In the genomic region with DNA sequence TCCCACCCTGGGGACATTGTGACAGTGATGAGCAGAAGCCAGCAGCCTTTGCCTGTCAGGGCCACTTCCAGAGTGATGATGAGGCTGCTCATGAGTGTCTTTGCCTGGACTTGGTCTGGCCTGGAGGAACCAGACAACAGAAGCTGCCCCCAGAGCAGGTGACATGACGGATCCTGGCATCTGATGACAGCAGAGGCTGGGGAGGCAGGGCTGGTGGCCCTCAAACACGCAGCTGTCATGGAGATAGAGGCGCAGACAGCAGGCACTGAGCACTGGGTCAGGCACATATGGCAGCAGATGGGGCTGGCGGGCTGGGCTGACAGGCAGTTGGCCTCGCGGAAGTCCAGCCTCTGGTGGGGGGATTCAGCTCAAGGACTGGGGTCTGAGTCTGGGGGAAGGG, we compare ENCODE assay signal across 24 cellular contexts.
"Had no signal": no experiment of that assay in that cellular context is flagged by ENCODE, and none has a peak within 500 bp of the region (broad histone marks: within the 10 kb centered on the region; RNA-seq: fewer than 3 reads in every experiment).

No MANE protein-coding gene starts in this region.

- H3K4me3 ChIP-seq: esophagus muscularis mucosa, gastroesophageal sphincter, heart right ventricle, left ventricle myocardium inferior, mucosa of descending colon, tibial artery, uterus had no signal

- H3K27ac Mint-ChIP-seq: activated T-cell treated with anti-CD3 and anti-CD28 coated beads, Interleukin-2, amount 50 U/mL, for 72 hours; naive thymus-derived CD4-positive, alpha-beta T cell; T-cell had no signal

- H3K36me3 Mint-ChIP-seq: naive thymus-derived CD4-positive, alpha-beta T cell; T-cell had no signal

- H3K4me1 ChIP-seq: esophagus muscularis mucosa, gastroesophageal sphincter, heart right ventricle, left ventricle myocardium inferior, tibial artery, uterus had no signal

- H3K4me3 Mint-ChIP-seq: activated T-cell treated with anti-CD3 and anti-CD28 coated beads, Interleukin-2, amount 50 U/mL, for 72 hours; naive thymus-derived CD4-positive, alpha-beta T cell; T-cell had no signal

- H3K27ac ChIP-seq: esophagus muscularis mucosa, gastroesophageal sphincter, heart right ventricle, left ventricle myocardium inferior, tibial artery, uterus had no signal

- H3K9me3 Mint-ChIP-seq: activated T-cell treated with anti-CD3 and anti-CD28 coated beads, Interleukin-2, amount 50 U/mL, for 72 hours; T-cell had no signal

- H3K27me3 ChIP-seq: uterus had no signal

- H3K9me3 ChIP-seq: esophagus muscularis mucosa, gastroesophageal sphincter, mucosa of descending colon, tibial artery, uterus had no signal

- ATAC-seq: activated T-cell treated with anti-CD3 and anti-CD28 coated beads, Interleukin-2, amount 50 U/mL, for 72 hours; gastroesophageal sphincter; mucosa of descending colon; naive thymus-derived CD4-positive, alpha-beta T cell; T-cell had no signal

- DNase-seq: activated CD4-positive, alpha-beta T cell treated with anti-CD3 and anti-CD28 coated beads, Interleukin-2, amount 50 U/mL, for 1 hour; activated CD4-positive, CD25-positive, alpha-beta regulatory T cell treated with anti-CD3 and anti-CD28 coated beads, Interleukin-2, amount 50 U/mL, for 72 hours; activated CD8-positive, alpha-beta memory T cell treated with anti-CD3 and anti-CD28 coated beads, Interleukin-2, amount 50 U/mL, for 48 hours; activated effector memory CD4-positive, alpha-beta T cell treated with anti-CD3 and anti-CD28 coated beads, Interleukin-2, amount 50 U/mL, for 16 hours; activated naive CD4-positive, alpha-beta T cell treated with anti-CD3 and anti-CD28 coated beads, Interleukin-2, amount 50 U/mL, for 16 hours; activated T-cell treated with anti-CD3 and anti-CD28 coated beads, Interleukin-2, amount 50 U/mL, for 72 hours; dermis blood vessel endothelial cell; effector memory CD4-positive, alpha-beta T cell; heart right ventricle; left ventricle myocardium inferior; mucosa of descending colon; naive thymus-derived CD4-positive, alpha-beta T cell; nucleus accumbens; stimulated activated CD4-positive, alpha-beta T cell treated with anti-CD3 and anti-CD28 coated beads, Interleukin-12 subunit alpha, Interleukin-12 subunit beta, amount 100 ng/mL, for 4 hours; stimulated activated CD4-positive, alpha-beta T cell treated with anti-CD3 and anti-CD28 coated beads, Interleukin-1b, Interleukin-23, amount 100 ng/mL, for 48 hours; stimulated activated CD8-positive, alpha-beta memory T cell treated with anti-CD3 and anti-CD28 coated beads, Interleukin-4, amount 100 ng/mL, for 48 hours; stimulated activated naive CD4-positive, alpha-beta T cell treated with Interleukin-2 at 50 U/mL for 16 hours; substantia nigra; T-cell; T-helper 9 cell; tibial artery; uterus had no signal

- H3K36me3 ChIP-seq: esophagus muscularis mucosa, gastroesophageal sphincter, heart right ventricle, left ventricle myocardium inferior, tibial artery, uterus had no signal
